Comparison of ENCODE assay signal across 11 cellular contexts in genomic region chr19:54203151-54203611, GRCh38. TPM values are rescaled to one million over a fixed set of nuclear protein-coding genes. Genes with fewer than 3 reads are reported as not detected.
A peak's percentile ranks its signal among the peaks of the same experiment; 100 is the strongest.
DNase-seq lines count a peak whose midpoint lies in the region; ATAC-seq and TF ChIP-seq lines count a peak whose summit lies in the region.
"Had no signal": no experiment of that assay in that cellular context is flagged by ENCODE, and none has a peak within 500 bp of the region (broad histone marks: within the 10 kb centered on the region; RNA-seq: fewer than 3 reads in every experiment).

No MANE protein-coding gene starts in this region.

- no peak for ATAC-seq in HG02763 (IDR thresholded peaks at IDR 0.05; ENCODE audit: unreplicated experiment)
- ATAC-seq in HG03196 (IDR thresholded peaks at IDR 0.05; ENCODE audit: unreplicated experiment): no peak
- ATAC-seq in GM21529 (IDR thresholded peaks at IDR 0.05; ENCODE audit: unreplicated experiment): no peak

- H3K9me3 ChIP-seq in BLaER1 treated with 17β-estradiol and CSF1 and Interleukin-3, amounts not matched to agents 10 nM and 100 nM (replicated peaks in 1 of 11): no peaks in the 10 kb centered on the region; a peak in 1 of 22 replicates
- no peaks in the 10 kb centered on the region for H3K9me3 ChIP-seq in HUES64 (ENCODE audit: insufficient read depth, low read depth, low read length)
- no peaks in the 10 kb centered on the region for H3K9me3 ChIP-seq in colonic mucosa
- H3K9me3 ChIP-seq in muscle layer of duodenum (ENCODE audit: control insufficient read depth in 1 of 2, low read length in 2 of 2): no peaks in the 10 kb centered on the region
- H3K9me3 ChIP-seq: right atrium auricular region had no signal

- peaks cover 49 to 75% (median 68%) of the 10 kb centered on the region in 10 experiments for H3K4me1 ChIP-seq in BLaER1 treated with 17β-estradiol and CSF1 and Interleukin-3, amounts not matched to agents 10 nM and 100 nM
- H3K4me1 ChIP-seq in HUES64 (ENCODE audit: insufficient read depth, low read length) (peaks cover 20% of the 10 kb centered on the region), colonic mucosa (peaks cover 24% of the 10 kb centered on the region), muscle layer of duodenum (ENCODE audit: control insufficient read depth in 1 of 2, insufficient read depth in 2 of 2, low read length in 2 of 2) (peaks cover 18 to 55% of the 10 kb centered on the region in 2 donors)

- H3K4me3 ChIP-seq in BLaER1 treated with 17β-estradiol and CSF1 and Interleukin-3, amounts not matched to agents 10 nM and 100 nM: peak overlapping the region; percentile 81 to 98 (median 96)
- peak overlapping the region; percentile 75 for H3K4me3 ChIP-seq in HUES64 (ENCODE audit: low read length)
- no peak overlapping the region for H3K4me3 ChIP-seq in colonic mucosa
- H3K4me3 ChIP-seq in muscle layer of duodenum (ENCODE audit: low read depth in 1 of 2, low read length in 2 of 2): peak overlapping the region; percentile 83 to 92
- H3K4me3 ChIP-seq: right atrium auricular region had no signal

- peak overlapping the region; percentile 87 to 99 (median 97) for H3K4me2 ChIP-seq in BLaER1 treated with 17β-estradiol and CSF1 and Interleukin-3, amounts not matched to agents 10 nM and 100 nM

- 91% methylated on average over 9 of the region's 9 CpGs for WGBS in HUES64

- peak overlapping the region; percentile 95 to 100 (median 97) for H3K27ac ChIP-seq in BLaER1 treated with 17β-estradiol and CSF1 and Interleukin-3, amounts not matched to agents 10 nM and 100 nM
- peak overlapping the region; percentile 65 for H3K27ac ChIP-seq in HUES64 (ENCODE audit: low read depth, low read length)
- H3K27ac ChIP-seq in colonic mucosa: no peak overlapping the region
- no peak overlapping the region for H3K27ac ChIP-seq in muscle layer of duodenum (ENCODE audit: low read length)

- intact Hi-C loops in colonic mucosa (cut with DNase I): no loop called here

- no peaks in the 10 kb centered on the region for H3K27me3 ChIP-seq in BLaER1 treated with 17β-estradiol and CSF1 and Interleukin-3, amounts not matched to agents 10 nM and 100 nM
- H3K27me3 ChIP-seq in HUES64 (ENCODE audit: insufficient read depth, low read length) (no peaks in the 10 kb centered on the region), colonic mucosa (no peaks in the 10 kb centered on the region), muscle layer of duodenum (ENCODE audit: low read depth, low read length) (no peaks in the 10 kb centered on the region)
- H3K27me3 ChIP-seq: right atrium auricular region had no signal

- DNase-seq in colonic mucosa (peak; percentile 61), NCI-H1436 (lab: John Stamatoyannopoulos, UW) (no peak)
- DNase-seq: cerebellar nuclear complex had no signal

- peaks cover 33 to 74% (median 64%) of the 10 kb centered on the region in 11 experiments; a peak in 21 of 22 replicates for H4K20me1 ChIP-seq in BLaER1 treated with 17β-estradiol and CSF1 and Interleukin-3, amounts not matched to agents 10 nM and 100 nM

- H3K36me3 ChIP-seq in BLaER1 treated with 17β-estradiol and CSF1 and Interleukin-3, amounts not matched to agents 10 nM and 100 nM: peaks cover 66 to 77% (median 68%) of the 10 kb centered on the region in 11 experiments
- H3K36me3 ChIP-seq in HUES64 (ENCODE audit: insufficient read depth, low read length): peaks cover 72% of the 10 kb centered on the region
- H3K36me3 ChIP-seq in colonic mucosa: peaks cover 21% of the 10 kb centered on the region
- H3K36me3 ChIP-seq in muscle layer of duodenum (ENCODE audit: control insufficient read depth in 1 of 2, insufficient read depth in 2 of 2, low read length in 2 of 2): peaks cover 60 to 66% of the 10 kb centered on the region in 2 donors

- H3K9ac ChIP-seq in BLaER1 treated with 17β-estradiol and CSF1 and Interleukin-3, amounts not matched to agents 10 nM and 100 nM: peak overlapping the region; percentile 91 to 99 (median 97)
- peak overlapping the region; percentile 97 for H3K9ac ChIP-seq in HUES64 (ENCODE audit: low read depth, low read length)
- H3K9ac ChIP-seq in colonic mucosa (ENCODE audit: low read depth in 2 of 2, low read length in 2 of 2): peak overlapping the region; percentile 3 to 83

- no peak for TF ChIP-seq CTCF in colonic mucosa (IDR thresholded peaks at IDR 0.05)

RNA-seq across cellular contexts. Expression of gene RPS9, which starts 2.5 kb away (rescaled TPM):
- 1,594 TPM for polyA plus RNA-seq in HUES64 (2013, experiment 1 of 2)
- polyA plus RNA-seq in HUES64 (2013, experiment 2 of 2): 1,629 TPM
- total RNA-seq in colonic mucosa: 1,000 to 10,000 TPM; 1,149 to 1,300 TPM

RNA-seq across cellular contexts. Expression of gene TSEN34, which starts 12.1 kb away (rescaled TPM):
- 24.2 TPM for polyA plus RNA-seq in HUES64 (2013, experiment 1 of 2)
- 24.9 TPM for polyA plus RNA-seq in HUES64 (2013, experiment 2 of 2)
- 10 to 100 TPM; 47.9 to 52.7 TPM for total RNA-seq in colonic mucosa

RNA-seq across cellular contexts. Expression of gene MBOAT7, which starts 13.8 kb away (rescaled TPM):
- 74.7 TPM for polyA plus RNA-seq in HUES64 (2013, experiment 1 of 2)
- polyA plus RNA-seq in HUES64 (2013, experiment 2 of 2): 81.0 TPM
- total RNA-seq in colonic mucosa: 100 to 1,000 TPM; 122 to 142 TPM

RNA-seq across cellular contexts. Expression of gene LILRB3, which starts 19.6 kb away (rescaled TPM):
- not detected for polyA plus RNA-seq in HUES64 (2013, experiment 1 of 2)
- polyA plus RNA-seq in HUES64 (2013, experiment 2 of 2): not detected
- 1 to 10 TPM in 1 of 2 donors, under 1 TPM in 1; 0.44 to 4.1 TPM for total RNA-seq in colonic mucosa

RNA-seq across cellular contexts. Expression of gene TMC4, which starts 30.2 kb away (rescaled TPM):
- 1.00 TPM for polyA plus RNA-seq in HUES64 (2013, experiment 1 of 2)
- polyA plus RNA-seq in HUES64 (2013, experiment 2 of 2): 0.89 TPM
- total RNA-seq in colonic mucosa: 100 to 1,000 TPM in 1 of 2 donors, 10 to 100 TPM in 1; 80.9 to 165 TPM
- total RNA-seq: SK-MEL-5 had no signal

Comparison
In these comparisons a context has a peak if more than half of its experiments do, and no peak if none do; other contexts are left out.
1. H3K27ac ChIP-seq: peak in BLaER1 treated with 17β-estradiol and CSF1 and Interleukin-3, amounts not matched to agents 10 nM and 100 nM (11 of 11) and HUES64 (single experiment); none in colonic mucosa (single experiment) and muscle layer of duodenum (single experiment).
2. H3K9ac ChIP-seq: peak in every context shown above with its lines; median percentile 97 in BLaER1 treated with 17β-estradiol and CSF1 and Interleukin-3, amounts not matched to agents 10 nM and 100 nM; 97 in HUES64; 43 in colonic mucosa.